In genomic region chr19:900302-901111, GRCh38 we compare ENCODE assay signal across 11 cellular contexts. TPM values are rescaled to one million over a fixed set of nuclear protein-coding genes. Genes with fewer than 3 reads are reported as not detected.
DNase-seq lines count a peak whose midpoint lies in the region; ATAC-seq and TF ChIP-seq lines count a peak whose summit lies in the region.
"Had no signal": no experiment of that assay in that cellular context is flagged by ENCODE, and none has a peak within 500 bp of the region (broad histone marks: within the 10 kb centered on the region; RNA-seq: fewer than 3 reads in every experiment).

No MANE protein-coding gene starts in this region.

- ATAC-seq in esophagus mucosa (peak; percentile 49), GM18868 (IDR thresholded peaks at IDR 0.05; ENCODE audit: unreplicated experiment) (no peak), HG02763 (IDR thresholded peaks at IDR 0.05; ENCODE audit: unreplicated experiment) (no peak)

- H3K36me3 ChIP-seq in SJCRH30 (peaks cover 4% of the 10 kb centered on the region; the same call in 1 of the 2 replicates), adrenal gland (replicated peaks in 1 of 2) (peaks cover 0 to 3% of the 10 kb centered on the region in 2 donors)

- DNase-seq in stimulated activated naive CD4-positive, alpha-beta T cell (lab: John Stamatoyannopoulos, UW), result peak; percentile 14 to 46 (median 40)
- DNase-seq in stimulated activated naive CD4-positive, alpha-beta T cell treated with Interleukin-2 at 50 U/mL for 16 hours (lab: John Stamatoyannopoulos, UW), result no peak
- DNase-seq in SJCRH30 (peak; percentile 39 to 56), pons (ENCODE audit: low spot score) (no peak), adrenal gland (no peak)
- DNase-seq: stimulated activated CD4-positive, alpha-beta T cell treated with anti-CD3 and anti-CD28 coated beads, Interleukin-12 subunit alpha, Interleukin-12 subunit beta, amount 100 ng/mL, for 4 hours had no signal

- no peaks in the 10 kb centered on the region for H3K9me3 ChIP-seq in SJCRH30 (replicated peaks)
- no peaks in the 10 kb centered on the region for H3K9me3 ChIP-seq in adrenal gland (replicated peaks in 1 of 3)

- H3K27me3 ChIP-seq in SJCRH30 (no peaks in the 10 kb centered on the region), adrenal gland (no peaks in the 10 kb centered on the region)

- TF ChIP-seq POLR2A in adrenal gland (IDR thresholded peaks at IDR 0.05), result no peak

- H3K27ac ChIP-seq in SJCRH30 (no peak overlapping the region), adrenal gland (no peak overlapping the region)
- H3K27ac ChIP-seq: VCaP had no signal

- H3K4me1 ChIP-seq in SJCRH30 (peaks cover 8% of the 10 kb centered on the region; the same call in 1 of the 2 replicates), adrenal gland (replicated peaks in 1 of 2) (peaks cover 3 to 6% of the 10 kb centered on the region in 2 donors)

- intact Hi-C loops in adrenal gland (cut with DNase I), result no loop called here

- no peak for TF ChIP-seq CTCF in adrenal gland (IDR thresholded peaks at IDR 0.05)

- H3K4me3 ChIP-seq in SJCRH30, result no peak overlapping the region
- H3K4me3 ChIP-seq in adrenal gland, result no peak overlapping the region

- 78 to 90% (median 81%) methylated on average over 17 to 29 of the region's 30 CpGs for WGBS in adrenal gland, 4 donors

RNA-seq across cellular contexts. Expression of gene RNU6-9, which starts 7.2 kb away (rescaled TPM):
- total RNA-seq in SJCRH30 (2014; rRNA removed; shearing (Covaris generic)), result not detected in 2 replicates
- not detected for total RNA-seq in esophagus mucosa
- not detected for total RNA-seq in adrenal gland
- polyA plus RNA-seq in adrenal gland, result not detected
- total RNA-seq: Daoy had no signal

RNA-seq across cellular contexts. Expression of gene MED16, which starts 7.5 kb away (rescaled TPM):
- total RNA-seq in SJCRH30 (2014; rRNA removed; shearing (Covaris generic)), result 19.6 and 21.3 TPM in 2 replicates
- 43.5 TPM for total RNA-seq in esophagus mucosa
- 100 to 1,000 TPM in 1 of 8 donors, 10 to 100 TPM in 7; 46.1 to 101 (median 62.6) TPM for total RNA-seq in adrenal gland
- 100 to 1,000 TPM in 2 of 3 donors, 1 to 10 TPM in 1; 5.3 to 139 (median 127) TPM for polyA plus RNA-seq in adrenal gland

RNA-seq across cellular contexts. Expression of gene R3HDM4, which starts 12.5 kb away (rescaled TPM):
- total RNA-seq in SJCRH30 (2014; rRNA removed; shearing (Covaris generic)), result 18.3 and 19.8 TPM in 2 replicates
- total RNA-seq in esophagus mucosa (59.2 TPM), adrenal gland (10 to 100 TPM in 7 of 8 donors, 1 to 10 TPM in 1; 8.9 to 40.5 (median 29.6) TPM)
- polyA plus RNA-seq in adrenal gland, result 10 to 100 TPM; 19.8 to 59.5 (median 57.7) TPM

RNA-seq across cellular contexts. Expression of gene KISS1R, which starts 16.6 kb away (rescaled TPM):
- 0.08 TPM in 1 of 2 replicates, not detected in the other for total RNA-seq in SJCRH30 (2014; rRNA removed; shearing (Covaris generic))
- total RNA-seq in esophagus mucosa (not detected), adrenal gland (under 1 TPM in 1 of 8 donors, not detected in 7; 0.25 TPM)
- not detected for polyA plus RNA-seq in adrenal gland
- total RNA-seq: Daoy had no signal

RNA-seq across cellular contexts. Expression of gene ARID3A, which starts 25.3 kb away (rescaled TPM):
- total RNA-seq in SJCRH30 (2014; rRNA removed; shearing (Covaris generic)), result 28.7 and 34.8 TPM in 2 replicates
- total RNA-seq in esophagus mucosa (6.9 TPM), adrenal gland (10 to 100 TPM in 1 of 8 donors, 1 to 10 TPM in 7; 4.2 to 10.2 (median 8.3) TPM)
- polyA plus RNA-seq in adrenal gland, result 1 to 10 TPM; 1.6 to 6.7 (median 2.1) TPM

Comparison
In these comparisons a context has a peak if more than half of its experiments do, and no peak if none do; other contexts are left out.
1. DNase-seq: peak in stimulated activated naive CD4-positive, alpha-beta T cell (6 of 6) and SJCRH30 (2 of 2); none in stimulated activated naive CD4-positive, alpha-beta T cell treated with Interleukin-2 at 50 U/mL for 16 hours (single experiment), pons (single experiment) and adrenal gland (0 of 7).